ENCODE assay signal across 1 cellular context in the genomic region with DNA sequence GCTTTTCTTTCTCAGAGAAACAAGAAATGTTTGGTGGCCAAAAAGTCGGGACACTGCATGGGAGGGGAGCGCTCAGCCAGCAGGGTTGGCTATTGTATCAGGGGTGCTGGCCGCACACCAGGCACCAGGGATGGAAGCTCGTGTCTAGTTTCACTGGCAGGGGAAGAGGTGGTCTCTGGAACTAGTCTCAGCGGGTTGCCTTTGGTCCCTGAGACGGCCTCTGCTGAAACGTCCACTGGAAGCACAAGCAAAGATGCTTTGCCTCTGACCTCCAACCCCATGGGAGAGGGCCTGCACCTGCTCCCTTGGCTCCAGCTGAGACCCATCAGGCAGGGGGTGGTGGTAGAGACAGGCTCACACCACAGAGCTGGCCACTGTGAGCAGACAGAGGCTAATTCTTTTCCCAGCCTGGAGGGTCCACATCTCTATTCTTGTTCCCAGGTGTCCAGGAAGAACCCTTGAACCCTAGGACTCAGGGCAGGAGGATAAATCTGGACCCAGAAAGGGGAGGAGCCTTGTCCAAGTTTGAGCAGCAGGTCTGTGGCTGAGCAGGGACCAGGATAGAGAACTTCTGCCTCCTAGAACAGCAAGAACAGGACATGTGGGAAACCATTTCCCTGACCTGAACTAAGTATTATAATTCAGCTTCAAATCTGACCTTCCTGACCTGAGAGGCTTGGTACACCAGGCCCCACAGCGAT.
TF ChIP-seq lines count a peak whose summit lies in the region.

No MANE protein-coding gene starts in this region.

TF ChIP-seq in GM23338, 12 proteins besides CTCF, POLR2A, EP300 and RAD21 (continued from another document):
- TF ChIP-seq, protein P1, sequence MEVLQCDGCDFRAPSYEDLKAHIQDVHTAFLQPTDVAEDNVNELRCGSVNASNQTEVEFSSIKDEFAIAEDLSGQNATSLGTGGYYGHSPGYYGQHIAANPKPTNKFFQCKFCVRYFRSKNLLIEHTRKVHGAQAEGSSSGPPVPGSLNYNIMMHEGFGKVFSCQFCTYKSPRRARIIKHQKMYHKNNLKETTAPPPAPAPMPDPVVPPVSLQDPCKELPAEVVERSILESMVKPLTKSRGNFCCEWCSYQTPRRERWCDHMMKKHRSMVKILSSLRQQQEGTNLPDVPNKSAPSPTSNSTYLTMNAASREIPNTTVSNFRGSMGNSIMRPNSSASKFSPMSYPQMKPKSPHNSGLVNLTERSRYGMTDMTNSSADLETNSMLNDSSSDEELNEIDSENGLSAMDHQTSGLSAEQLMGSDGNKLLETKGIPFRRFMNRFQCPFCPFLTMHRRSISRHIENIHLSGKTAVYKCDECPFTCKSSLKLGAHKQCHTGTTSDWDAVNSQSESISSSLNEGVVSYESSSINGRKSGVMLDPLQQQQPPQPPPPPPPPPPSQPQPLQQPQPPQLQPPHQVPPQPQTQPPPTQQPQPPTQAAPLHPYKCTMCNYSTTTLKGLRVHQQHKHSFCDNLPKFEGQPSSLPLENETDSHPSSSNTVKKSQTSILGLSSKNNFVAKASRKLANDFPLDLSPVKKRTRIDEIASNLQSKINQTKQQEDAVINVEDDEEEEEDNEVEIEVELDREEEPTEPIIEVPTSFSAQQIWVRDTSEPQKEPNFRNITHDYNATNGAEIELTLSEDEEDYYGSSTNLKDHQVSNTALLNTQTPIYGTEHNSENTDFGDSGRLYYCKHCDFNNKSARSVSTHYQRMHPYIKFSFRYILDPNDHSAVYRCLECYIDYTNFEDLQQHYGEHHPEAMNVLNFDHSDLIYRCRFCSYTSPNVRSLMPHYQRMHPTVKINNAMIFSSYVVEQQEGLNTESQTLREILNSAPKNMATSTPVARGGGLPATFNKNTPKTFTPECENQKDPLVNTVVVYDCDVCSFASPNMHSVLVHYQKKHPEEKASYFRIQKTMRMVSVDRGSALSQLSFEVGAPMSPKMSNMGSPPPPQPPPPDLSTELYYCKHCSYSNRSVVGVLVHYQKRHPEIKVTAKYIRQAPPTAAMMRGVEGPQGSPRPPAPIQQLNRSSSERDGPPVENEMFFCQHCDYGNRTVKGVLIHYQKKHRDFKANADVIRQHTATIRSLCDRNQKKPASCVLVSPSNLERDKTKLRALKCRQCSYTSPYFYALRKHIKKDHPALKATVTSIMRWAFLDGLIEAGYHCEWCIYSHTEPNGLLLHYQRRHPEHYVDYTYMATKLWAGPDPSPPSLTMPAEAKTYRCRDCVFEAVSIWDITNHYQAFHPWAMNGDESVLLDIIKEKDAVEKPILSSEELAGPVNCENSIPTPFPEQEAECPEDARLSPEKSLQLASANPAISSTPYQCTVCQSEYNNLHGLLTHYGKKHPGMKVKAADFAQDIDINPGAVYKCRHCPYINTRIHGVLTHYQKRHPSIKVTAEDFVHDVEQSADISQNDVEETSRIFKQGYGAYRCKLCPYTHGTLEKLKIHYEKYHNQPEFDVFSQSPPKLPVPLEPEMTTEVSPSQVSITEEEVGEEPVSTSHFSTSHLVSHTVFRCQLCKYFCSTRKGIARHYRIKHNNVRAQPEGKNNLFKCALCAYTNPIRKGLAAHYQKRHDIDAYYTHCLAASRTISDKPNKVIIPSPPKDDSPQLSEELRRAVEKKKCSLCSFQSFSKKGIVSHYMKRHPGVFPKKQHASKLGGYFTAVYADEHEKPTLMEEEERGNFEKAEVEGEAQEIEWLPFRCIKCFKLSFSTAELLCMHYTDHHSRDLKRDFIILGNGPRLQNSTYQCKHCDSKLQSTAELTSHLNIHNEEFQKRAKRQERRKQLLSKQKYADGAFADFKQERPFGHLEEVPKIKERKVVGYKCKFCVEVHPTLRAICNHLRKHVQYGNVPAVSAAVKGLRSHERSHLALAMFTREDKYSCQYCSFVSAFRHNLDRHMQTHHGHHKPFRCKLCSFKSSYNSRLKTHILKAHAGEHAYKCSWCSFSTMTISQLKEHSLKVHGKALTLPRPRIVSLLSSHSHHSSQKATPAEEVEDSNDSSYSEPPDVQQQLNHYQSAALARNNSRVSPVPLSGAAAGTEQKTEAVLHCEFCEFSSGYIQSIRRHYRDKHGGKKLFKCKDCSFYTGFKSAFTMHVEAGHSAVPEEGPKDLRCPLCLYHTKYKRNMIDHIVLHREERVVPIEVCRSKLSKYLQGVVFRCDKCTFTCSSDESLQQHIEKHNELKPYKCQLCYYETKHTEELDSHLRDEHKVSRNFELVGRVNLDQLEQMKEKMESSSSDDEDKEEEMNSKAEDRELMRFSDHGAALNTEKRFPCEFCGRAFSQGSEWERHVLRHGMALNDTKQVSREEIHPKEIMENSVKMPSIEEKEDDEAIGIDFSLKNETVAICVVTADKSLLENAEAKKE (CRISPR knock-in tag; IDR thresholded peaks at IDR 0.05): no peak
- no peak for TF ChIP-seq EZH2 (IDR thresholded peaks at IDR 0.05; ENCODE audit: low read depth, unreplicated experiment)
- TF ChIP-seq CREB1 (CRISPR knock-in tag; IDR thresholded peaks at IDR 0.05; ENCODE audit: low read depth): no peak
- TF ChIP-seq JUNB (IDR thresholded peaks at IDR 0.05; ENCODE audit: unreplicated experiment): no peak
- TF ChIP-seq STAT1 (IDR thresholded peaks at IDR 0.05; ENCODE audit: unreplicated experiment): no peak
- no peak for TF ChIP-seq EZH2phosphoT487 (IDR thresholded peaks at IDR 0.05; ENCODE audit: unreplicated experiment)
- TF ChIP-seq POLR2AphosphoS5 (IDR thresholded peaks at IDR 0.05; ENCODE audit: low read depth): no peak
- TF ChIP-seq, protein P2, sequence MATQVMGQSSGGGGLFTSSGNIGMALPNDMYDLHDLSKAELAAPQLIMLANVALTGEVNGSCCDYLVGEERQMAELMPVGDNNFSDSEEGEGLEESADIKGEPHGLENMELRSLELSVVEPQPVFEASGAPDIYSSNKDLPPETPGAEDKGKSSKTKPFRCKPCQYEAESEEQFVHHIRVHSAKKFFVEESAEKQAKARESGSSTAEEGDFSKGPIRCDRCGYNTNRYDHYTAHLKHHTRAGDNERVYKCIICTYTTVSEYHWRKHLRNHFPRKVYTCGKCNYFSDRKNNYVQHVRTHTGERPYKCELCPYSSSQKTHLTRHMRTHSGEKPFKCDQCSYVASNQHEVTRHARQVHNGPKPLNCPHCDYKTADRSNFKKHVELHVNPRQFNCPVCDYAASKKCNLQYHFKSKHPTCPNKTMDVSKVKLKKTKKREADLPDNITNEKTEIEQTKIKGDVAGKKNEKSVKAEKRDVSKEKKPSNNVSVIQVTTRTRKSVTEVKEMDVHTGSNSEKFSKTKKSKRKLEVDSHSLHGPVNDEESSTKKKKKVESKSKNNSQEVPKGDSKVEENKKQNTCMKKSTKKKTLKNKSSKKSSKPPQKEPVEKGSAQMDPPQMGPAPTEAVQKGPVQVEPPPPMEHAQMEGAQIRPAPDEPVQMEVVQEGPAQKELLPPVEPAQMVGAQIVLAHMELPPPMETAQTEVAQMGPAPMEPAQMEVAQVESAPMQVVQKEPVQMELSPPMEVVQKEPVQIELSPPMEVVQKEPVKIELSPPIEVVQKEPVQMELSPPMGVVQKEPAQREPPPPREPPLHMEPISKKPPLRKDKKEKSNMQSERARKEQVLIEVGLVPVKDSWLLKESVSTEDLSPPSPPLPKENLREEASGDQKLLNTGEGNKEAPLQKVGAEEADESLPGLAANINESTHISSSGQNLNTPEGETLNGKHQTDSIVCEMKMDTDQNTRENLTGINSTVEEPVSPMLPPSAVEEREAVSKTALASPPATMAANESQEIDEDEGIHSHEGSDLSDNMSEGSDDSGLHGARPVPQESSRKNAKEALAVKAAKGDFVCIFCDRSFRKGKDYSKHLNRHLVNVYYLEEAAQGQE (IDR thresholded peaks at IDR 0.05; ENCODE audit: unreplicated experiment): no peak
